Comparison of ENCODE assay signal across 11 cellular contexts in genomic region chr19:31448221-31448657, GRCh38.
DNase-seq lines count a peak whose midpoint lies in the region; ATAC-seq and TF ChIP-seq lines count a peak whose summit lies in the region.
"Had no signal": no experiment of that assay in that cellular context is flagged by ENCODE, and none has a peak within 500 bp of the region (broad histone marks: within the 10 kb centered on the region; RNA-seq: fewer than 3 reads in every experiment).

No MANE protein-coding gene starts in this region.

- CTCF ChIA-PET in A673 (lab: Charles Lee), result no interaction called here

- H2BK15ac ChIP-seq in mesendoderm (replicated peaks; ENCODE audit: low read depth), result no peak overlapping the region

- H3K4me3 Mint-ChIP-seq in immature natural killer cell, result no peak overlapping the region
- H3K4me3 Mint-ChIP-seq: activated B cell treated with CpG ODN at 0.5 μM for 24 hours; CD4-positive, alpha-beta memory T cell had no signal

- H2BK5ac ChIP-seq in mesendoderm (ENCODE audit: low read length), result no peak overlapping the region

- no peaks in the 10 kb centered on the region for H3K36me3 Mint-ChIP-seq in immature natural killer cell
- H3K36me3 Mint-ChIP-seq: CD4-positive, alpha-beta memory T cell had no signal

- H2BK120ac ChIP-seq in mesendoderm (ENCODE audit: low read depth, low read length), result no peak overlapping the region

- H4K5ac ChIP-seq in mesendoderm (ENCODE audit: low read length), result no peak overlapping the region

- no peaks in the 10 kb centered on the region for H3K79me2 ChIP-seq in mesendoderm (ENCODE audit: control insufficient read depth, insufficient read depth, low read length)

- no CpG with 5 or more reads among the region's 7 CpGs for WGBS in mesendoderm (ENCODE audit: extremely low coverage, insufficient coverage, low lambda C conversion rate)

- no peaks in the 10 kb centered on the region for H3K4me1 Mint-ChIP-seq in immature natural killer cell
- H3K4me1 Mint-ChIP-seq: activated B cell treated with CpG ODN at 0.5 μM for 24 hours; CD4-positive, alpha-beta memory T cell had no signal

- POLR2A ChIA-PET in A673 (lab: Charles Lee; ENCODE audit: low non-redundant PET), result no interaction called here

- H3K27me3 Mint-ChIP-seq in immature natural killer cell (ENCODE audit: low read depth in 3 of 3), result peaks cover 5 to 13% (median 6%) of the 10 kb centered on the region in 3 donors
- H3K27me3 Mint-ChIP-seq: activated B cell treated with CpG ODN at 0.5 μM for 24 hours had no signal

- intact Hi-C loops in A673 (cut with micrococcal nuclease; ENCODE audit: unreplicated experiment), result no loop called here

- H3K9me3 ChIP-seq in A673 (ENCODE audit: low read depth, low read length, poor library complexity, severe bottlenecking), result peaks cover 4% of the 10 kb centered on the region
- peaks cover 0 to 12% of the 10 kb centered on the region in 2 donors for H3K9me3 ChIP-seq in duodenal mucosa (ENCODE audit: control insufficient read depth in 1 of 2, low read length in 2 of 2)

- H3K27me3 ChIP-seq in A673 (replicated peaks; ENCODE audit: insufficient read depth, low read depth, low read length, poor library complexity) (no peaks in the 10 kb centered on the region), duodenal mucosa (ENCODE audit: control insufficient read depth in 1 of 2, insufficient read depth in 2 of 2, low read length in 2 of 2) (no peaks in the 10 kb centered on the region), mesendoderm (ENCODE audit: insufficient read depth, low read length, poor library complexity) (no peaks in the 10 kb centered on the region)

- TF ChIP-seq CTCF in A673 (conservative IDR thresholded peaks at IDR 0.05; ENCODE audit: low read depth, low read length), result no peak
- no peak for TF ChIP-seq CTCF in LNCaP clone FGC (IDR thresholded peaks at IDR 0.05; ENCODE audit: control insufficient read depth, extremely low read depth, insufficient read depth)

- peaks cover 0 to 7% (median 1%) of the 10 kb centered on the region in 6 donors for H3K9me3 Mint-ChIP-seq in immature natural killer cell

- BruUV-seq in A673 (replicated peaks; lab: Mats Ljungman, UMichigan), result no TSS peak

- no peaks in the 10 kb centered on the region for H3K4me1 ChIP-seq in A673 (ENCODE audit: insufficient read depth, low read length, poor library complexity, severe bottlenecking)
- no peaks in the 10 kb centered on the region for H3K4me1 ChIP-seq in duodenal mucosa (ENCODE audit: control insufficient read depth in 1 of 2, insufficient read depth in 2 of 2, low read length in 2 of 2)
- no peaks in the 10 kb centered on the region for H3K4me1 ChIP-seq in mesendoderm (ENCODE audit: control insufficient read depth, low read depth, low read length)

- no peak overlapping the region for H4K8ac ChIP-seq in mesendoderm (ENCODE audit: low read depth, low read length)

- H3K36me3 ChIP-seq in A673 (ENCODE audit: insufficient read depth, low read length, poor library complexity, severe bottlenecking) (no peaks in the 10 kb centered on the region), duodenal mucosa (ENCODE audit: control insufficient read depth in 1 of 2, insufficient read depth in 2 of 2, low read length in 2 of 2) (no peaks in the 10 kb centered on the region), mesendoderm (ENCODE audit: control insufficient read depth, insufficient read depth, low read length) (no peaks in the 10 kb centered on the region)

- H2AK5ac ChIP-seq in mesendoderm (ENCODE audit: low read length), result no peak overlapping the region

- no peak overlapping the region for H3K27ac ChIP-seq in A673 (ENCODE audit: low read depth, low read length, poor library complexity, severe bottlenecking)
- H3K27ac ChIP-seq in duodenal mucosa (ENCODE audit: low read depth, low read length), result peak overlapping the region; percentile 31
- no peak overlapping the region for H3K27ac ChIP-seq in mesendoderm (ENCODE audit: low read depth, low read length)

- no peak overlapping the region for H3K4me3 ChIP-seq in A673 (ENCODE audit: low read depth, low read length, poor library complexity, severe bottlenecking)
- H3K4me3 ChIP-seq in LNCaP clone FGC (ENCODE audit: low read depth, low read length), result no peak overlapping the region
- no peak overlapping the region for H3K4me3 ChIP-seq in duodenal mucosa (ENCODE audit: low read depth in 1 of 2, low read length in 2 of 2)
- no peak overlapping the region for H3K4me3 ChIP-seq in mesendoderm (ENCODE audit: low read length)

- H3K56ac ChIP-seq in mesendoderm (ENCODE audit: low read length), result no peak overlapping the region

- DNase-seq in A673 (ENCODE audit: low spot score) (peak; percentile 25), LNCaP clone FGC (ENCODE audit: low read depth) (peak; percentile 22), mesendoderm (peak; percentile 61), putamen (ENCODE audit: low spot score) (no peak), NCI-H2081 (lab: John Stamatoyannopoulos, UW) (no peak), immature natural killer cell (no peak)
- DNase-seq: activated B cell treated with CpG ODN at 0.5 μM for 24 hours; CD4-positive, alpha-beta memory T cell; stimulated activated CD4-positive, alpha-beta T cell treated with anti-CD3 and anti-CD28 coated beads, Interleukin-1b, Interleukin-23, amount 100 ng/mL, for 48 hours had no signal

- no peak overlapping the region for H3K27ac Mint-ChIP-seq in immature natural killer cell
- H3K27ac Mint-ChIP-seq: activated B cell treated with CpG ODN at 0.5 μM for 24 hours; CD4-positive, alpha-beta memory T cell had no signal

- no peak overlapping the region for H3K23ac ChIP-seq in mesendoderm (ENCODE audit: low read length)

- no peak overlapping the region for H3K18ac ChIP-seq in mesendoderm (ENCODE audit: low read length)

- H3K9ac ChIP-seq in duodenal mucosa (ENCODE audit: low read depth in 1 of 2, low read length in 2 of 2), result no peak overlapping the region
- no peak overlapping the region for H3K9ac ChIP-seq in mesendoderm (ENCODE audit: low read length)

- no peaks in the 10 kb centered on the region for H3K79me1 ChIP-seq in mesendoderm (ENCODE audit: low read length)

- no peak for ATAC-seq in GM19324 (IDR thresholded peaks at IDR 0.05; ENCODE audit: low FRiP score, unreplicated experiment)

- H3K4ac ChIP-seq in mesendoderm (ENCODE audit: low read depth, low read length), result no peak overlapping the region

- H3K4me2 ChIP-seq in mesendoderm (ENCODE audit: low read length), result no peak overlapping the region

Comparison
In these comparisons a context has a peak if more than half of its experiments do, and no peak if none do; other contexts are left out.
1. DNase-seq: peak in A673 (single experiment), LNCaP clone FGC (single experiment) and mesendoderm (single experiment); none in putamen (single experiment), NCI-H2081 (0 of 2) and immature natural killer cell (0 of 3).